Comparison of ENCODE assay signal across 10 cellular contexts in genomic region chr19:43667524-43668405, GRCh38. TPM values are rescaled to one million over a fixed set of nuclear protein-coding genes. Genes with fewer than 3 reads are reported as not detected.
DNase-seq lines count a peak whose midpoint lies in the region; ATAC-seq and TF ChIP-seq lines count a peak whose summit lies in the region.
"Had no signal": no experiment of that assay in that cellular context is flagged by ENCODE, and none has a peak within 500 bp of the region (broad histone marks: within the 10 kb centered on the region; RNA-seq: fewer than 3 reads in every experiment).

No MANE protein-coding gene starts in this region.

- H3K27ac ChIP-seq in SK-N-MC (peak overlapping the region; percentile 84), esophagus squamous epithelium (peak overlapping the region; percentile 60 to 94 (median 86)), neuronal stem cell (replicated peaks; ENCODE audit: low read length) (no peak overlapping the region)

- H2BK5ac ChIP-seq in neuronal stem cell (ENCODE audit: low read length), result no peak overlapping the region

- H3K4me3 ChIP-seq in SK-N-MC (peak overlapping the region; percentile 79), esophagus squamous epithelium (peak overlapping the region; percentile 26 to 82 (median 60)), neuronal stem cell (ENCODE audit: low read length in 2 of 2) (peak overlapping the region; percentile 43 to 73)

- H3K9me3 ChIP-seq in SK-N-MC (ENCODE audit: low read depth, low read length) (no peaks in the 10 kb centered on the region), esophagus squamous epithelium (no peaks in the 10 kb centered on the region), neuronal stem cell (replicated peaks in 1 of 2; ENCODE audit: control insufficient read depth in 2 of 2, insufficient read depth in 1 of 2, low read depth in 1 of 2, low read length in 2 of 2) (peaks cover 3 to 4% of the 10 kb centered on the region in 2 donors)
- H3K9me3 ChIP-seq: thyroid gland had no signal

- H3K79me1 ChIP-seq in neuronal stem cell (ENCODE audit: low read depth, low read length), result peaks cover 3% of the 10 kb centered on the region

- H3K27me3 ChIP-seq in esophagus squamous epithelium (no peaks in the 10 kb centered on the region), neuronal stem cell (ENCODE audit: control insufficient read depth in 3 of 3, insufficient read depth in 3 of 3, low read depth in 1 of 3, low read length in 3 of 3) (peaks cover 6 to 25% (median 17%) of the 10 kb centered on the region in 3 experiments)
- H3K27me3 ChIP-seq: thyroid gland had no signal

- TF ChIP-seq POLR2A in esophagus squamous epithelium (IDR thresholded peaks at IDR 0.05), result no peak

- peak in 1 of 6 experiments; percentile 28 for TF ChIP-seq CTCF in esophagus squamous epithelium (IDR thresholded peaks at IDR 0.05)

- no peak overlapping the region for H2BK120ac ChIP-seq in neuronal stem cell (ENCODE audit: low read depth, low read length)

- H3K14ac ChIP-seq in neuronal stem cell (ENCODE audit: low read length), result no peak overlapping the region

- peak overlapping the region; percentile 78 for H3K4ac ChIP-seq in neuronal stem cell (ENCODE audit: low read length)

- peak overlapping the region; percentile 86 for H2BK15ac ChIP-seq in neuronal stem cell (ENCODE audit: low read length)

- H3K9ac ChIP-seq in SK-N-MC (ENCODE audit: insufficient read length), result peak overlapping the region; percentile 91
- H3K9ac ChIP-seq in neuronal stem cell (ENCODE audit: low read depth, low read length, poor library complexity), result peak overlapping the region; percentile 27

- peak overlapping the region; percentile 100 for H2AK5ac ChIP-seq in neuronal stem cell (ENCODE audit: low read depth, low read length)

- peak overlapping the region; percentile 86 for H2BK12ac ChIP-seq in neuronal stem cell (ENCODE audit: low read length)

- H4K91ac ChIP-seq in neuronal stem cell (ENCODE audit: low read depth, low read length, poor library complexity), result peak overlapping the region; percentile 68

- H3K36me3 ChIP-seq in SK-N-MC (ENCODE audit: insufficient read depth, low read length), result peaks cover 33% of the 10 kb centered on the region
- H3K36me3 ChIP-seq in esophagus squamous epithelium, result peaks cover 0 to 18% (median 0%) of the 10 kb centered on the region in 3 donors
- peaks cover 0 to 2% of the 10 kb centered on the region in 2 donors for H3K36me3 ChIP-seq in neuronal stem cell (replicated peaks in 1 of 2; ENCODE audit: control insufficient read depth in 2 of 2, insufficient read depth in 2 of 2, low read length in 2 of 2)
- H3K36me3 ChIP-seq: thyroid gland had no signal

- no peak for ATAC-seq in GM19351 (IDR thresholded peaks at IDR 0.05; ENCODE audit: unreplicated experiment)

- intact Hi-C loops in esophagus squamous epithelium (cut with DNase I), result no loop called here

- peak overlapping the region; percentile 51 for H3K4me2 ChIP-seq in neuronal stem cell (ENCODE audit: insufficient read depth, low read length, poor library complexity, severe bottlenecking)

- H3K23ac ChIP-seq in neuronal stem cell (ENCODE audit: low read depth, low read length, poor library complexity), result peak overlapping the region; percentile 49

- H3K4me1 ChIP-seq in esophagus squamous epithelium, result peaks cover 9 to 33% (median 18%) of the 10 kb centered on the region in 3 donors
- H3K4me1 ChIP-seq in neuronal stem cell (ENCODE audit: control insufficient read depth in 2 of 2, insufficient read depth in 1 of 2, low read depth in 1 of 2, low read length in 2 of 2), result peaks cover 10 to 12% of the 10 kb centered on the region in 2 donors

- peak overlapping the region; percentile 99 for H2AFZ ChIP-seq in neuronal stem cell (ENCODE audit: low read length)

- DNase-seq in NCI-H446 treated with DMSO at 0.1 percent for 48 hours (lab: John Stamatoyannopoulos, UW), result peak; percentile 55
- DNase-seq in NCI-H446 (lab: John Stamatoyannopoulos, UW), result no peak
- DNase-seq in SK-N-MC (ENCODE audit: low read depth, low spot score), result no peak
- no peak for DNase-seq in esophagus squamous epithelium (lab: John Stamatoyannopoulos, UW)
- no peak for DNase-seq in neuronal stem cell (ENCODE audit: low spot score)
- no peak for DNase-seq in stimulated activated CD4-positive, alpha-beta T cell treated with anti-CD3 and anti-CD28 coated beads, Interleukin-4, amount 100 ng/mL, for 4 hours
- no peak for DNase-seq in amniotic stem cell (lab: John Stamatoyannopoulos, UW)

- WGBS in esophagus squamous epithelium, 2 donors, result 26 to 33% methylated on average over 45 to 48 of the region's 48 CpGs
- no CpG with 5 or more reads among the region's 48 CpGs for WGBS in neuronal stem cell (ENCODE audit: extremely low coverage in 2 of 2, insufficient read length in 2 of 2, insufficient replicate concordance in 1 of 2), 2 donors

- peak overlapping the region; percentile 84 for H3K18ac ChIP-seq in neuronal stem cell (ENCODE audit: low read length)

- peak overlapping the region; percentile 100 for H4K8ac ChIP-seq in neuronal stem cell (ENCODE audit: low read depth, low read length)

RNA-seq across cellular contexts. Expression of gene PLAUR, which starts 2.2 kb away (rescaled TPM):
- total RNA-seq in esophagus squamous epithelium, result 10 to 100 TPM in 1 of 4 donors, 1 to 10 TPM in 3; 6.7 to 31.9 (median 8.0) TPM
- 22.9 TPM for polyA plus RNA-seq in neuronal stem cell (2013, experiment 1 of 2)
- 24.0 TPM for polyA plus RNA-seq in neuronal stem cell (2013, experiment 2 of 2)

RNA-seq across cellular contexts. Expression of gene CADM4, which starts 28.1 kb away (rescaled TPM):
- 10 to 100 TPM in 3 of 4 donors, 1 to 10 TPM in 1; 8.8 to 22.8 (median 10.5) TPM for total RNA-seq in esophagus squamous epithelium
- 55.1 TPM for polyA plus RNA-seq in neuronal stem cell (2013, experiment 1 of 2)
- polyA plus RNA-seq in neuronal stem cell (2013, experiment 2 of 2), result 63.7 TPM

RNA-seq across cellular contexts. Expression of gene IRGC, which starts 48.1 kb away (rescaled TPM):
- not detected for total RNA-seq in esophagus squamous epithelium
- not detected for polyA plus RNA-seq in neuronal stem cell (2013, experiment 1 of 2)
- not detected for polyA plus RNA-seq in neuronal stem cell (2013, experiment 2 of 2)
- total RNA-seq: Daoy had no signal

RNA-seq across cellular contexts. Expression of gene ZNF428, which starts 48.3 kb away (rescaled TPM):
- 10 to 100 TPM in 2 of 4 donors, 1 to 10 TPM in 2; 7.9 to 19.3 (median 11.8) TPM for total RNA-seq in esophagus squamous epithelium
- 35.6 TPM for polyA plus RNA-seq in neuronal stem cell (2013, experiment 1 of 2)
- polyA plus RNA-seq in neuronal stem cell (2013, experiment 2 of 2), result 32.7 TPM

RNA-seq across cellular contexts. Expression of gene SRRM5, which starts 55.9 kb away (rescaled TPM):
- total RNA-seq in esophagus squamous epithelium, result under 1 TPM in 1 of 4 donors, not detected in 3; 0.38 TPM
- 0.20 TPM for polyA plus RNA-seq in neuronal stem cell (2013, experiment 1 of 2)
- polyA plus RNA-seq in neuronal stem cell (2013, experiment 2 of 2), result 0.26 TPM
- total RNA-seq: Daoy had no signal
